13 cellular contexts compared by ENCODE assay signal in genomic region chr12:13005649-13006048, GRCh38. TPM values are rescaled to one million over a fixed set of nuclear protein-coding genes. Genes with fewer than 3 reads are reported as not detected.
"Had no signal": no experiment of that assay in that cellular context is flagged by ENCODE, and none has a peak within 500 bp of the region (broad histone marks: within the 10 kb centered on the region; RNA-seq: fewer than 3 reads in every experiment).

No MANE protein-coding gene starts in this region.

- ATAC-seq: activated CD4-positive, CD25-positive, alpha-beta regulatory T cell treated with anti-CD3 and anti-CD28 coated beads, Interleukin-2, amount 50 U/mL, for 24 hours; lower lobe of right lung; naive thymus-derived CD4-positive, alpha-beta T cell; stimulated activated effector memory CD8-positive, alpha-beta T cell treated with anti-CD3 and anti-CD28 coated beads, Interleukin-12 subunit alpha, Interleukin-12 subunit beta, amount 100 ng/mL, for 72 hours had no signal

- H3K9me3 Mint-ChIP-seq: activated naive CD4-positive, alpha-beta T cell treated with anti-CD3 and anti-CD28 coated beads, Interleukin-2, amount 50 U/mL, for 24 hours; activated T-cell treated with anti-CD3 and anti-CD28 coated beads, Interleukin-2, amount 50 U/mL, for 24 hours; stimulated activated effector memory CD8-positive, alpha-beta T cell treated with anti-CD3 and anti-CD28 coated beads, Interleukin-12 subunit alpha, Interleukin-12 subunit beta, amount 100 ng/mL, for 72 hours had no signal

- H3K27ac Mint-ChIP-seq: activated naive CD4-positive, alpha-beta T cell treated with anti-CD3 and anti-CD28 coated beads, Interleukin-2, amount 50 U/mL, for 24 hours; activated T-cell treated with anti-CD3 and anti-CD28 coated beads, Interleukin-2, amount 50 U/mL, for 24 hours; brain; stimulated activated effector memory CD8-positive, alpha-beta T cell treated with anti-CD3 and anti-CD28 coated beads, Interleukin-12 subunit alpha, Interleukin-12 subunit beta, amount 100 ng/mL, for 72 hours had no signal

- H3K27me3 ChIP-seq: tibial nerve had no signal

- H3K9me3 ChIP-seq: lower lobe of right lung, tibial nerve had no signal

- H3K4me3 Mint-ChIP-seq: activated naive CD4-positive, alpha-beta T cell treated with anti-CD3 and anti-CD28 coated beads, Interleukin-2, amount 50 U/mL, for 24 hours; activated T-cell treated with anti-CD3 and anti-CD28 coated beads, Interleukin-2, amount 50 U/mL, for 24 hours; stimulated activated effector memory CD8-positive, alpha-beta T cell treated with anti-CD3 and anti-CD28 coated beads, Interleukin-12 subunit alpha, Interleukin-12 subunit beta, amount 100 ng/mL, for 72 hours had no signal

- H3K4me2 ChIP-seq: smooth muscle cell had no signal

- H3K27me3 Mint-ChIP-seq: activated naive CD4-positive, alpha-beta T cell treated with anti-CD3 and anti-CD28 coated beads, Interleukin-2, amount 50 U/mL, for 24 hours had no signal

- H3K36me3 Mint-ChIP-seq: activated naive CD4-positive, alpha-beta T cell treated with anti-CD3 and anti-CD28 coated beads, Interleukin-2, amount 50 U/mL, for 24 hours; brain had no signal

- H3K27ac ChIP-seq: lower lobe of right lung, tibial nerve had no signal

- DNase-seq: activated effector memory CD4-positive, alpha-beta T cell treated with Interleukin-2 at 50 U/mL for 16 hours; activated T-cell treated with anti-CD3 and anti-CD28 coated beads, Interleukin-2, amount 50 U/mL, for 24 hours; effector memory CD4-positive, alpha-beta T cell; lower lobe of right lung; naive thymus-derived CD4-positive, alpha-beta T cell had no signal

RNA-seq across cellular contexts. Expression of gene GPRC5D, which starts 53.7 kb away (rescaled TPM):
- total RNA-seq: fibroblast of lung, frontal cortex, lower lobe of right lung, smooth muscle cell, tibial nerve had no signal
